21 cellular contexts compared by ENCODE assay signal in genomic region chr1:151851886-151852285, GRCh38. TPM values are rescaled to one million over a fixed set of nuclear protein-coding genes. Genes with fewer than 3 reads are reported as not detected.
"Had no signal": no experiment of that assay in that cellular context is flagged by ENCODE, and none has a peak within 500 bp of the region (broad histone marks: within the 10 kb centered on the region; RNA-seq: fewer than 3 reads in every experiment).

No MANE protein-coding gene starts in this region.

- H3K27ac ChIP-seq: dorsolateral prefrontal cortex, esophagus squamous epithelium, gastrocnemius medialis, right lobe of liver, WERI-Rb-1 had no signal

- H3K36me3 ChIP-seq: esophagus squamous epithelium, gastrocnemius medialis, right lobe of liver, WERI-Rb-1 had no signal

- H3K4me1 ChIP-seq: gastrocnemius medialis, right lobe of liver had no signal

- H3K4me3 ChIP-seq: dorsolateral prefrontal cortex, esophagus squamous epithelium, gastrocnemius medialis, right lobe of liver had no signal

- ATAC-seq: activated naive CD4-positive, alpha-beta T cell treated with anti-CD3 and anti-CD28 coated beads, Interleukin-2, amount 50 U/mL, for 72 hours; effector memory CD8-positive, alpha-beta T cell; gastrocnemius medialis; left cardiac atrium; right lobe of liver; stimulated activated naive B cell treated with anti-CD40 and anti-IgM and Interleukin-4, amounts not matched to agents 10 μg/mL and 1 μg/mL and 100 μg/mL, for 72 hours had no signal

- H3K4me1 Mint-ChIP-seq: memory B cell, nephron progenitor cell had no signal

- H3K9me3 ChIP-seq: esophagus squamous epithelium, gastrocnemius medialis, right lobe of liver had no signal

- H3K27ac Mint-ChIP-seq: memory B cell; nephron progenitor cell; stimulated activated naive B cell treated with anti-CD40 and anti-IgM and Interleukin-4, amounts not matched to agents 10 μg/mL and 1 μg/mL and 100 μg/mL, for 72 hours had no signal

- DNase-seq: activated CD4-positive, CD25-positive, alpha-beta regulatory T cell treated with anti-CD3 and anti-CD28 coated beads, Interleukin-2, amount 50 U/mL, for 72 hours; activated T-cell treated with anti-CD3 and anti-CD28 coated beads, Interleukin-2, amount 50 U/mL, for 1 hour; effector memory CD8-positive, alpha-beta T cell; esophagus squamous epithelium; gastrocnemius medialis; left cardiac atrium; nephron progenitor cell; nucleus accumbens; small intestine; stimulated activated naive B cell treated with anti-CD40 and anti-IgM and Interleukin-4, amounts not matched to agents 10 μg/mL and 1 μg/mL and 100 μg/mL, for 72 hours; SW 1271; WERI-Rb-1 had no signal

- H3K4me3 Mint-ChIP-seq: central memory CD8-positive, alpha-beta T cell; effector memory CD8-positive, alpha-beta T cell; memory B cell; nephron progenitor cell; stimulated activated naive B cell treated with anti-CD40 and anti-IgM and Interleukin-4, amounts not matched to agents 10 μg/mL and 1 μg/mL and 100 μg/mL, for 72 hours had no signal

- H3K9me3 Mint-ChIP-seq: activated naive CD4-positive, alpha-beta T cell treated with anti-CD3 and anti-CD28 coated beads, Interleukin-2, amount 50 U/mL, for 72 hours; central memory CD8-positive, alpha-beta T cell; effector memory CD8-positive, alpha-beta T cell; memory B cell; nephron progenitor cell; stimulated activated naive B cell treated with anti-CD40 and anti-IgM and Interleukin-4, amounts not matched to agents 10 μg/mL and 1 μg/mL and 100 μg/mL, for 72 hours had no signal

- H3K27me3 Mint-ChIP-seq: central memory CD8-positive, alpha-beta T cell; effector memory CD8-positive, alpha-beta T cell had no signal

- H3K36me3 Mint-ChIP-seq: memory B cell had no signal

- H3K27me3 ChIP-seq: right lobe of liver had no signal

RNA-seq across cellular contexts. Expression of gene THEM5, which starts 1.6 kb away (rescaled TPM):
- total RNA-seq: activated naive CD4-positive, alpha-beta T cell treated with anti-CD3 and anti-CD28 coated beads, Interleukin-2, amount 50 U/mL, for 72 hours; astrocyte; gastrocnemius medialis; left cardiac atrium; mononuclear cell; right lobe of liver; T-helper 2 cell treated with Interferon-gamma antibody and Interleukin-4, amounts not matched to agents 100 ng/mL and 5 ng/mL, for 36 hours; urinary bladder had no signal

RNA-seq across cellular contexts. Expression of gene C2CD4D, which starts 12.3 kb away (rescaled TPM):
- total RNA-seq: gastrocnemius medialis, left cardiac atrium, right lobe of liver, urinary bladder had no signal

RNA-seq across cellular contexts. Expression of gene RORC, which starts 20.3 kb away (rescaled TPM):
- total RNA-seq: astrocyte had no signal

RNA-seq across cellular contexts. Expression of gene LINGO4, which starts 46.7 kb away (rescaled TPM):
- total RNA-seq: astrocyte; T-helper 2 cell treated with Interferon-gamma antibody and Interleukin-4, amounts not matched to agents 100 ng/mL and 5 ng/mL, for 36 hours had no signal
